In the genomic region with DNA sequence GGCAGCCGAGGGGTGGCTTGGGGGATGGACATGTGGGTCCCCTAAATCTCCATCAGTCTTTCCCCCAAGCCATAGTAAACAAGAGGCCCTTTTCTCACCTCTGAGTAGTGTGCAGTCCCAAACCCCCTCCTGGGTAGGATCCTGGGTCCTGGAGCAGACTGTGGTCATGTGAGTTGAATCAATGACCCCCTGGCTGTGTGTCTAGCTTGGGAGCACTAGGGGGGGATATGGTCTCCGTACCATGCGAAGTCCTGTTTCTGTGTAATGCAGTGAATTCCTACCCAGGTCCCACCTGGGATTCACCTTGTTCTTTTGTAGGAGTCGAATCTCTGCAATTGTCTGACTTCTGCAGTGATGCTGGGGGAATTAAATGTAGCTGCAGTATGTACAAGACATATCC, we compare ENCODE assay signal across 33 cellular contexts.
"Had no signal": no experiment of that assay in that cellular context is flagged by ENCODE, and none has a peak within 500 bp of the region (broad histone marks: within the 10 kb centered on the region; RNA-seq: fewer than 3 reads in every experiment).

No MANE protein-coding gene starts in this region.

- ATAC-seq: activated CD8-positive, alpha-beta T cell treated with anti-CD3 and anti-CD28 coated beads for 36 hours; activated naive CD4-positive, alpha-beta T cell treated with anti-CD3 and anti-CD28 coated beads, Interleukin-2, amount 50 U/mL, for 72 hours; activated T-cell treated with anti-CD3 and anti-CD28 coated beads, Interleukin-2, amount 50 U/mL, for 4 hours; activated T-cell treated with anti-CD3 and anti-CD28 coated beads, Interleukin-2, amount 50 U/mL, for 72 hours; activated T-helper 17 cell treated with anti-CD3 and anti-CD28 coated beads, Interleukin-2, amount 50 U/mL, for 72 hours had no signal

- H3K4me3 ChIP-seq: adrenal gland, ascending aorta, cardiac muscle cell had no signal

- H3K27ac ChIP-seq: adrenal gland, ascending aorta, cardiac muscle cell, VCaP had no signal

- FAIRE-seq: TTC549 had no signal

- H3K27me3 ChIP-seq: adrenal gland, ascending aorta, cardiac muscle cell had no signal

- DNase-seq: activated B cell treated with CpG ODN at 0.5 μM for 24 hours; activated CD4-positive, alpha-beta memory T cell treated with anti-CD3 and anti-CD28 coated beads for 36 hours; activated CD4-positive, alpha-beta T cell treated with anti-CD3 and anti-CD28 coated beads for 4 hours; activated CD4-positive, alpha-beta T cell treated with anti-CD3 and anti-CD28 coated beads, Interleukin-2, amount 10 ng/mL, durations not matched to agents 24 days and 14 days; activated CD4-positive, alpha-beta T cell treated with anti-CD3 and anti-CD28 coated beads, Interleukin-2, amount 50 U/mL, for 1 hour; activated CD4-positive, alpha-beta T cell treated with anti-CD3 and anti-CD28 coated beads, Interleukin-2, amount 50 U/mL, for 4 hours; activated CD4-positive, CD25-positive, alpha-beta regulatory T cell treated with anti-CD3 and anti-CD28 coated beads, Interleukin-2, amount 50 U/mL, for 72 hours; activated CD8-positive, alpha-beta memory T cell treated with anti-CD3 and anti-CD28 coated beads, Interleukin-2, amount 50 U/mL, for 4 hours; activated CD8-positive, alpha-beta T cell treated with anti-CD3 and anti-CD28 coated beads for 36 hours; activated effector memory CD4-positive, alpha-beta T cell treated with anti-CD3 and anti-CD28 coated beads, Interleukin-2, amount 50 U/mL, for 16 hours; activated gamma-delta T cell treated with Interleukin-2 at 50 U/mL for 16 hours; activated naive CD4-positive, alpha-beta T cell; activated naive CD4-positive, alpha-beta T cell treated with anti-CD3 and anti-CD28 coated beads for 36 hours; activated naive CD4-positive, alpha-beta T cell treated with anti-CD3 and anti-CD28 coated beads, Interleukin-2, amount 50 U/mL, for 16 hours; activated naive CD8-positive, alpha-beta T cell treated with anti-CD3 and anti-CD28 coated beads for 36 hours; activated T-cell treated with anti-CD3 and anti-CD28 coated beads for 4 hours; activated T-cell treated with anti-CD3 and anti-CD28 coated beads, Interleukin-2, amount 50 U/mL, for 1 hour; activated T-cell treated with anti-CD3 and anti-CD28 coated beads, Interleukin-2, amount 50 U/mL, for 4 hours; activated T-cell treated with anti-CD3 and anti-CD28 coated beads, Interleukin-2, amount 50 U/mL, for 72 hours; adrenal gland; amygdala; anterior cingulate cortex; caudate nucleus; cerebellar nuclear complex; T-helper 1 cell; T-helper 2 cell; T-helper 9 cell had no signal

- H3K36me3 ChIP-seq: adrenal gland, ascending aorta, cardiac muscle cell had no signal

- H3K4me1 ChIP-seq: adrenal gland had no signal

- H3K9me3 ChIP-seq: adrenal gland, ascending aorta had no signal
